In the genomic region with DNA sequence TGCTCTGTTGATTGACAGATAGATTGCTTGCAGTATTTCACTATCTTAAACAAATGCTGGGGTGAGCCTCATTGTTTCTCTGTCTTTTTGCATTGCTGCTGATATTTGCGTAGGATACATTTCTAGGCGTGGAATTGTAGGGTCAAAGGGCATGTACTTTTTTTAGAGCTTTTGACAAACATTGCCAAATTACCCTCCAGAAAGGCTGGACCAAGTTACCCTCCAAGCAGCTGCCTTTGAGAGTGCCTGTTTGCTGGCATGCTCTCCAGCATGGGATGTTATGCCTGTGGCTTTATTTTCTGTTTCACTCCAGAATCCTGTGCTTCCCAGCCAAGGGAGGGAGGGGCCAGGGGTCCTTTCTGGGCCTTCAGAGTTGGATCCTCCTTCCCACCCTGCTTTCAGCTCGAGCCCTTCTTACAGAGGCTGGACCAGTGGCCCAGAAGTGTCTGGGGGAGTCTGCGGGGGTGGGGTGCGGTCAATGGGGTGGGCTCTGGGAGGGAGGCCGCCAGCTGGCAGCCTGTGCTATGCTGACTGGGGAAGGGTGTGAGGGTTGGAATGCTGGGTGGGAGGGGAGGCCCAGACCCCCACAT, we compare ENCODE assay signal across 16 cellular contexts.
"Had no signal": no experiment of that assay in that cellular context is flagged by ENCODE, and none has a peak within 500 bp of the region (broad histone marks: within the 10 kb centered on the region; RNA-seq: fewer than 3 reads in every experiment).

No MANE protein-coding gene starts in this region.

- H3K4me3 Mint-ChIP-seq: activated CD4-positive, alpha-beta memory T cell treated with anti-CD3 and anti-CD28 coated beads, Interleukin-2, amount 10 ng/mL, durations not matched to agents 7 days and 5 days; activated CD4-positive, alpha-beta T cell treated with anti-CD3 and anti-CD28 coated beads for 36 hours; activated T-cell treated with anti-CD3 and anti-CD28 coated beads, Interleukin-2, amount 50 U/mL, for 24 hours; naive B cell had no signal

- H3K4me1 Mint-ChIP-seq: activated CD4-positive, alpha-beta memory T cell treated with anti-CD3 and anti-CD28 coated beads, Interleukin-2, amount 10 ng/mL, durations not matched to agents 7 days and 5 days; activated CD4-positive, alpha-beta T cell treated with anti-CD3 and anti-CD28 coated beads for 36 hours; naive B cell had no signal

- ATAC-seq: activated CD4-positive, alpha-beta T cell treated with anti-CD3 and anti-CD28 coated beads for 36 hours; esophagus mucosa; lower lobe of right lung; SK-N-SH treated with all-trans-retinoic acid at 6 μM for 48 hours had no signal

- H3K27ac ChIP-seq: cardiac muscle cell, lower lobe of right lung, tibial artery, WERI-Rb-1 had no signal

- DNase-seq: activated CD4-positive, alpha-beta memory T cell treated with anti-CD3 and anti-CD28 coated beads, Interleukin-2, amount 10 ng/mL, durations not matched to agents 7 days and 5 days; activated CD4-positive, alpha-beta T cell treated with anti-CD3 and anti-CD28 coated beads for 36 hours; activated effector memory CD4-positive, alpha-beta T cell treated with Interleukin-2 at 50 U/mL for 16 hours; activated naive CD4-positive, alpha-beta T cell treated with anti-CD3 and anti-CD28 coated beads, Interleukin-2, amount 50 U/mL, for 16 hours; activated T-cell treated with anti-CD3 and anti-CD28 coated beads, Interleukin-2, amount 50 U/mL, for 24 hours; hippocampal formation; lower lobe of right lung; naive B cell; retina; stimulated activated CD4-positive, alpha-beta T cell treated with anti-CD3 and anti-CD28 coated beads, Interleukin-4, amount 100 ng/mL, for 24 hours; stimulated activated naive CD4-positive, alpha-beta T cell; tibial artery; WERI-Rb-1 had no signal

- H3K36me3 Mint-ChIP-seq: naive B cell had no signal

- H3K4me3 ChIP-seq: cardiac muscle cell, lower lobe of right lung, tibial artery had no signal

- H3K27me3 Mint-ChIP-seq: activated CD4-positive, alpha-beta T cell treated with anti-CD3 and anti-CD28 coated beads for 36 hours; activated T-cell treated with anti-CD3 and anti-CD28 coated beads, Interleukin-2, amount 50 U/mL, for 24 hours had no signal

- H3K36me3 ChIP-seq: cardiac muscle cell, lower lobe of right lung, tibial artery, WERI-Rb-1 had no signal

- H3K9me3 ChIP-seq: lower lobe of right lung, tibial artery had no signal

- H3K27ac Mint-ChIP-seq: activated CD4-positive, alpha-beta memory T cell treated with anti-CD3 and anti-CD28 coated beads, Interleukin-2, amount 10 ng/mL, durations not matched to agents 7 days and 5 days; activated CD4-positive, alpha-beta T cell treated with anti-CD3 and anti-CD28 coated beads for 36 hours; activated T-cell treated with anti-CD3 and anti-CD28 coated beads, Interleukin-2, amount 50 U/mL, for 24 hours; naive B cell had no signal

- H3K27me3 ChIP-seq: cardiac muscle cell had no signal

- H3K9me3 Mint-ChIP-seq: activated CD4-positive, alpha-beta memory T cell treated with anti-CD3 and anti-CD28 coated beads, Interleukin-2, amount 10 ng/mL, durations not matched to agents 7 days and 5 days; activated T-cell treated with anti-CD3 and anti-CD28 coated beads, Interleukin-2, amount 50 U/mL, for 24 hours; naive B cell had no signal
